Comparison of ENCODE assay signal across 10 cellular contexts in the genomic region with DNA sequence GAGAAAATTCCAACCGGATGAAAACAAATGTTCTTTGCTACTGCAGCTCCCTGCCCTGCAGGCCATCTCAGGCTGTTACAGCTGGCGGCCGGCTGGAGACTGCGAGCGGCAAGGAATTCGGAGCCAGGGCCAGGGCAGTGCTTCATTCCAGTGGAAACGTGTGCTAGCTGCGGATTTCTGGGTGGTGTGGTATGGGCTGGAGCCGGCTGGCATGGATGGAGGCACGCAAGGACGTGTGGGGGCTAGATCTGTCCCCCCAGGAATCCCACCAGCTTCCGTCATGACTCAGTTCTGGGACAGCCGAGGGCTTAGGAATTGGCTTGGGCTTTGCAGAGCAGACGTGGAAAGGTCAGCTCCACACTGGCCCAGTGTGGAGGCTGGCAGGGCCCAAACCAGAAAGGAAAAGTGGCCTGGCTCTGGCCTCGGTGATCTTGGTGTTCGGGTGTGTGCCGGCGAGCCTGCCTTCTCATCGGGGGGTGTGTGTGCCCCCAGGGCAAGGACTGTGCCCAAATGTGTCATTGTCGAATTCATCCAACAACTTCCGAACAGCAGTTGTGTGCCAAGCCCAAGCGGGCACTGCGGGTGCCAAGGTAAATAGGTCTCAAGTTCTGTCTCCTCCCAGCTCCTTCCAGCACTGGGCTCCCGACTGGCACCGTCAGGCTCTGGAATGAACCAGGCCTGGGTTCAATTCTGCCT. TPM values are rescaled to one million over a fixed set of nuclear protein-coding genes. Genes with fewer than 3 reads are reported as not detected.
DNase-seq lines count a peak whose midpoint lies in the region; ATAC-seq and TF ChIP-seq lines count a peak whose summit lies in the region.
"Had no signal": no experiment of that assay in that cellular context is flagged by ENCODE, and none has a peak within 500 bp of the region (broad histone marks: within the 10 kb centered on the region; RNA-seq: fewer than 3 reads in every experiment).

No MANE protein-coding gene starts in this region.

- no peak overlapping the region for H3K27ac Mint-ChIP-seq in Calu3 (ENCODE audit: unreplicated experiment)

- no peak for ATAC-seq in HG02571 (IDR thresholded peaks at IDR 0.05; ENCODE audit: unreplicated experiment)
- ATAC-seq: HCT116, left colon had no signal

- H3K36me3 Mint-ChIP-seq in Calu3 (ENCODE audit: insufficient read depth, unreplicated experiment): peaks cover 10% of the 10 kb centered on the region

- H3K4me1 Mint-ChIP-seq in Calu3 (ENCODE audit: low read depth, unreplicated experiment): peaks cover 27% of the 10 kb centered on the region

- CTCF ChIA-PET in Calu3 (lab: Charles Lee): interaction anchor here (0.8 kb wide), 1 partner anchor 23 kb away, joined by 4 read pairs; no protein-coding TSS in a partner anchor

- H3K4me3 Mint-ChIP-seq in Calu3 (ENCODE audit: low read depth, unreplicated experiment): no peak overlapping the region

- peaks cover 61% of the 10 kb centered on the region for H3K27me3 Mint-ChIP-seq in Calu3 (ENCODE audit: unreplicated experiment)

- TF ChIP-seq CTCF in Calu3 (IDR thresholded peaks at IDR 0.05; ENCODE audit: unreplicated experiment): no peak

- no TSS peak for BruUV-seq in Calu3 (replicated peaks; lab: Mats Ljungman, UMichigan)

- no peaks in the 10 kb centered on the region for H3K9me3 Mint-ChIP-seq in Calu3 (ENCODE audit: low read depth, unreplicated experiment)

- peak; percentile 72 for DNase-seq in Calu3
- peak; percentile 95 for DNase-seq in RPMI7951 (ENCODE audit: low read depth)
- peak; percentile 25 for DNase-seq in fibroblast of peridontal ligament (ENCODE audit: extremely low read depth)
- DNase-seq in posterior vena cava (ENCODE audit: low spot score): peak; percentile 91
- DNase-seq in SW 1271 (lab: John Stamatoyannopoulos, UW): no peak
- DNase-seq in COR-L47 (lab: John Stamatoyannopoulos, UW): no peak
- no peak for DNase-seq in SIG-M5 (lab: John Stamatoyannopoulos, UW)

- intact Hi-C loops in Calu3 (cut with micrococcal nuclease; ENCODE audit: unreplicated experiment): no loop called here
- intact Hi-C loops in posterior vena cava (cut with DNase I): loop anchor here in 1 of 2 donors (5.0 kb wide), 1 partner anchor 49 kb away; the partner anchor contains the start of gene SHISAL1

RNA-seq across cellular contexts. Expression of gene SHISAL1, which starts 48.1 kb away (rescaled TPM):
- total RNA-seq in Calu3 (2022): not detected in 2 replicates
- 1.6 and 2.1 TPM in 2 replicates for total RNA-seq in RPMI7951 (2014; rRNA removed; shearing (Covaris generic))
- 10 to 100 TPM in 1 of 2 donors, 1 to 10 TPM in 1; 9.8 to 12.7 TPM for total RNA-seq in posterior vena cava

Comparison
In these comparisons a context has a peak if more than half of its experiments do, and no peak if none do; other contexts are left out.
1. DNase-seq: peak in Calu3 (single experiment), RPMI7951 (single experiment), fibroblast of peridontal ligament (single experiment) and posterior vena cava (single experiment); none in SW 1271 (0 of 2), COR-L47 (single experiment) and SIG-M5 (single experiment).